2 cellular contexts compared by ENCODE assay signal in the genomic region with DNA sequence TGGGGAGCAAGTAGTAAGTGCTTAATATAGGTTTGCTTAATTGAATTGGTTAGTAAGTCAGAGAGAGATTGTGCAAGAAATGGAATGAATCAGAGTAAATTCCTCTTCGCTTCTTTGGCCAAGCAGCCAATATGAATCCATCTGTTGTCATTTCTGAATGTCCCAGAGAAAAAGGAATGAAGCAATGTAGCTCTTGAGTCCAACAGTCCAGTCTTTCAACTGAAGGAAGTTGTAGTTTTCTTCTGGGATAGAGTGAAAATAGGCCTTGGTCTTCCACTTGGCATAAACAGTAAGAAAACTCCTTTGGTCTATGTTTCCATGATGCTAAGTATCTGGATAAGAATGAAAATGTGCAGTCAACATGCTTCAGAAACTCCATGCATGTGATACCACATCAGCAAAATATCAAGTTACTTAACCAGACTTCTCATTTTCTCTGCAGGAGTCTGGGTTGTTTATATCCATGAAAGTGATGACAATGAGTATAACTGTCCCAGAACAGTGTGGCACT.
TF ChIP-seq lines count a peak whose summit lies in the region.

No MANE protein-coding gene starts in this region.

TF ChIP-seq in H1, 55 proteins besides CTCF, POLR2A, EP300 and RAD21:
- TF ChIP-seq, protein P1, sequence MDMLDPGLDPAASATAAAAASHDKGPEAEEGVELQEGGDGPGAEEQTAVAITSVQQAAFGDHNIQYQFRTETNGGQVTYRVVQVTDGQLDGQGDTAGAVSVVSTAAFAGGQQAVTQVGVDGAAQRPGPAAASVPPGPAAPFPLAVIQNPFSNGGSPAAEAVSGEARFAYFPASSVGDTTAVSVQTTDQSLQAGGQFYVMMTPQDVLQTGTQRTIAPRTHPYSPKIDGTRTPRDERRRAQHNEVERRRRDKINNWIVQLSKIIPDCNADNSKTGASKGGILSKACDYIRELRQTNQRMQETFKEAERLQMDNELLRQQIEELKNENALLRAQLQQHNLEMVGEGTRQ (IDR thresholded peaks at IDR 0.05; ENCODE audit: low read length): no peak
- TF ChIP-seq SIRT6 (IDR thresholded peaks at IDR 0.05; ENCODE audit: low read length): no peak
- no peak for TF ChIP-seq JUN (IDR thresholded peaks at IDR 0.05; ENCODE audit: low read depth, low read length)
- no peak for TF ChIP-seq KDM1A (IDR thresholded peaks at IDR 0.05; ENCODE audit: borderline replicate concordance, low read length)

TF ChIP-seq in GM23338, 12 proteins besides CTCF, POLR2A, EP300 and RAD21:
- TF ChIP-seq, protein P2, sequence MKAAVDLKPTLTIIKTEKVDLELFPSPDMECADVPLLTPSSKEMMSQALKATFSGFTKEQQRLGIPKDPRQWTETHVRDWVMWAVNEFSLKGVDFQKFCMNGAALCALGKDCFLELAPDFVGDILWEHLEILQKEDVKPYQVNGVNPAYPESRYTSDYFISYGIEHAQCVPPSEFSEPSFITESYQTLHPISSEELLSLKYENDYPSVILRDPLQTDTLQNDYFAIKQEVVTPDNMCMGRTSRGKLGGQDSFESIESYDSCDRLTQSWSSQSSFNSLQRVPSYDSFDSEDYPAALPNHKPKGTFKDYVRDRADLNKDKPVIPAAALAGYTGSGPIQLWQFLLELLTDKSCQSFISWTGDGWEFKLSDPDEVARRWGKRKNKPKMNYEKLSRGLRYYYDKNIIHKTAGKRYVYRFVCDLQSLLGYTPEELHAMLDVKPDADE (IDR thresholded peaks at IDR 0.05): no peak
- TF ChIP-seq ZNF114 (CRISPR knock-in tag; IDR thresholded peaks at IDR 0.05): no peak
